Comparison of ENCODE assay signal across 21 cellular contexts in genomic region chr21:27329255-27329851, GRCh38.
A peak's percentile ranks its signal among the peaks of the same experiment; 100 is the strongest.
DNase-seq lines count a peak whose midpoint lies in the region; ATAC-seq, FAIRE-seq and TF ChIP-seq lines count a peak whose summit lies in the region.
"Had no signal": no experiment of that assay in that cellular context is flagged by ENCODE, and none has a peak within 500 bp of the region (broad histone marks: within the 10 kb centered on the region; RNA-seq: fewer than 3 reads in every experiment).

No MANE protein-coding gene starts in this region.

- intact Hi-C loops in MCF 10A (cut with micrococcal nuclease) = no loop called here
- intact Hi-C loops in mammary epithelial cell (cut with micrococcal nuclease) = no loop called here
- intact Hi-C loops in stomach (cut with DNase I; ENCODE audit: low total_unique reads) = no loop called here

- 86% methylated on average over 6 of the region's 6 CpGs for WGBS in mammary epithelial cell (ENCODE audit: low coverage, missing lambda C conversion rate)
- 28 to 33% (median 29%) methylated on average over 6 of the region's 6 CpGs for WGBS in stomach, 5 donors

- DNase-seq in MCF 10A (ENCODE audit: unreplicated experiment) (peak; percentile 1), mammary epithelial cell (no peak), bronchial epithelial cell (ENCODE audit: low read depth) (peak; percentile 1), hepatic stellate cell (ENCODE audit: low spot score) (peak; percentile 15), stomach (no peak), SIG-M5 (lab: John Stamatoyannopoulos, UW) (no peak), NCI-H2029 (lab: John Stamatoyannopoulos, UW) (no peak)
- DNase-seq: activated CD4-positive, alpha-beta T cell treated with anti-CD3 and anti-CD28 coated beads, Interleukin-2, amount 50 U/mL, for 48 hours; activated T-cell treated with anti-CD3 and anti-CD28 coated beads, Interleukin-2, amount 50 U/mL, for 4 hours; CD4-positive, CD25-positive, alpha-beta regulatory T cell; DND-41; endodermal cell; NCI-H1048; NCI-H69 had no signal

- H3K27ac Mint-ChIP-seq in MCF 10A (ENCODE audit: low read depth, unreplicated experiment) = no peak overlapping the region
- H3K27ac Mint-ChIP-seq: activated naive CD8-positive, alpha-beta T cell; CD4-positive, CD25-positive, alpha-beta regulatory T cell; endodermal cell; IgD-negative memory B cell; stimulated activated memory B cell treated with anti-CD40 and anti-IgM and Interleukin-4, amounts not matched to agents 10 μg/mL and 1 μg/mL and 100 μg/mL, for 72 hours; type B pancreatic cell had no signal

- no peak for FAIRE-seq in bronchial epithelial cell (lab: Jason Lieb, UNC)
- FAIRE-seq: RCC 7860 had no signal

- H4K20me1 ChIP-seq in mammary epithelial cell (ENCODE audit: insufficient read depth, low read length) = no peaks in the 10 kb centered on the region

- H3K27me3 Mint-ChIP-seq in MCF 10A (ENCODE audit: insufficient read depth, unreplicated experiment) = no peaks in the 10 kb centered on the region
- H3K27me3 Mint-ChIP-seq: activated naive CD8-positive, alpha-beta T cell; CD4-positive, CD25-positive, alpha-beta regulatory T cell; IgD-negative memory B cell; stimulated activated memory B cell treated with anti-CD40 and anti-IgM and Interleukin-4, amounts not matched to agents 10 μg/mL and 1 μg/mL and 100 μg/mL, for 72 hours; type B pancreatic cell had no signal

- no peak overlapping the region for H2AFZ ChIP-seq in mammary epithelial cell (ENCODE audit: low read depth, low read length)

- no peaks in the 10 kb centered on the region for H3K36me3 Mint-ChIP-seq in MCF 10A (ENCODE audit: insufficient read depth, unreplicated experiment)
- H3K36me3 Mint-ChIP-seq: activated naive CD8-positive, alpha-beta T cell; CD4-positive, CD25-positive, alpha-beta regulatory T cell; IgD-negative memory B cell; stimulated activated memory B cell treated with anti-CD40 and anti-IgM and Interleukin-4, amounts not matched to agents 10 μg/mL and 1 μg/mL and 100 μg/mL, for 72 hours; type B pancreatic cell had no signal

- CTCF ChIA-PET in MCF 10A (lab: Yijun Ruan, JAX) (no interaction called here), mammary epithelial cell (lab: Charles Lee; ENCODE audit: low non-redundant PET) (no interaction called here)

- POLR2A ChIA-PET in MCF 10A (lab: Yijun Ruan, JAX) = no interaction called here

- TF ChIP-seq CTCF in MCF 10A (IDR thresholded peaks at IDR 0.05; ENCODE audit: unreplicated experiment) = no peak
- no peak for TF ChIP-seq CTCF in mammary epithelial cell (conservative IDR thresholded peaks at IDR 0.05 in 1 of 2, IDR thresholded peaks at IDR 0.05 in 1 of 2; ENCODE audit: extremely low read depth in 1 of 2, insufficient read depth in 1 of 2, low read depth in 1 of 2, low read length in 2 of 2)
- TF ChIP-seq CTCF in bronchial epithelial cell (IDR thresholded peaks at IDR 0.05; ENCODE audit: insufficient read depth, low read length, severe bottlenecking) = no peak
- no peak for TF ChIP-seq CTCF in stomach (IDR thresholded peaks at IDR 0.05)

- H3K4me3 ChIP-seq in mammary epithelial cell (replicated peaks in 1 of 3; ENCODE audit: insufficient read depth in 1 of 3, low read depth in 2 of 3, low read length in 3 of 3) (no peak overlapping the region), bronchial epithelial cell (ENCODE audit: low read depth, low read length) (no peak overlapping the region), stomach (no peak overlapping the region)
- H3K4me3 ChIP-seq: skin epidermis had no signal

- H3K4me1 Mint-ChIP-seq in MCF 10A (ENCODE audit: insufficient read depth, unreplicated experiment) = no peaks in the 10 kb centered on the region
- H3K4me1 Mint-ChIP-seq: CD4-positive, CD25-positive, alpha-beta regulatory T cell; IgD-negative memory B cell; stimulated activated memory B cell treated with anti-CD40 and anti-IgM and Interleukin-4, amounts not matched to agents 10 μg/mL and 1 μg/mL and 100 μg/mL, for 72 hours had no signal

- H3K4me1 ChIP-seq in mammary epithelial cell (ENCODE audit: insufficient read depth, low read length) (no peaks in the 10 kb centered on the region), stomach (no peaks in the 10 kb centered on the region)

- H3K79me2 ChIP-seq in mammary epithelial cell (ENCODE audit: insufficient read depth, low read length) = no peaks in the 10 kb centered on the region

- H3K36me3 ChIP-seq in mammary epithelial cell (ENCODE audit: insufficient read depth, low read length) (no peaks in the 10 kb centered on the region), bronchial epithelial cell (ENCODE audit: control insufficient read depth, insufficient read depth, low read length) (no peaks in the 10 kb centered on the region), stomach (no peaks in the 10 kb centered on the region)

- no peaks in the 10 kb centered on the region for H3K9me3 Mint-ChIP-seq in MCF 10A (ENCODE audit: unreplicated experiment)
- H3K9me3 Mint-ChIP-seq: type B pancreatic cell had no signal

- TF ChIP-seq EP300 in stomach (IDR thresholded peaks at IDR 0.05) = no peak

- no peak overlapping the region for H3K4me2 ChIP-seq in mammary epithelial cell (ENCODE audit: insufficient read depth, low read depth, low read length)

- in situ Hi-C loops in mammary epithelial cell (cut with MboI; ENCODE audit: low sequenced_read_pairs in 2 of 2) = no loop called here

- ATAC-seq in GM18907 (IDR thresholded peaks at IDR 0.05; ENCODE audit: unreplicated experiment) = no peak
- ATAC-seq: activated T-cell treated with anti-CD3 and anti-CD28 coated beads, Interleukin-2, amount 50 U/mL, for 4 hours; stimulated activated memory B cell treated with anti-CD40 and anti-IgM and Interleukin-4, amounts not matched to agents 10 μg/mL and 1 μg/mL and 100 μg/mL, for 72 hours had no signal

- BruUV-seq in MCF 10A (replicated peaks; lab: Mats Ljungman, UMichigan) = no TSS peak
- no TSS peak for BruUV-seq in mammary epithelial cell (replicated peaks; lab: Mats Ljungman, UMichigan)

- H3K27me3 ChIP-seq in mammary epithelial cell (ENCODE audit: insufficient read depth, low read length) (no peaks in the 10 kb centered on the region), bronchial epithelial cell (ENCODE audit: control insufficient read depth, insufficient read depth, low read length) (no peaks in the 10 kb centered on the region), stomach (no peaks in the 10 kb centered on the region)

- TF ChIP-seq POLR2A in stomach (IDR thresholded peaks at IDR 0.05) = no peak

- H3K9me3 ChIP-seq in mammary epithelial cell (replicated peaks; ENCODE audit: insufficient read depth, low read length) (no peaks in the 10 kb centered on the region), stomach (peaks cover 0 to 2% (median 0%) of the 10 kb centered on the region in 4 donors)

- dilution Hi-C loops in mammary epithelial cell (cut with HindIII; ENCODE audit: low sequenced_read_pairs) = no loop called here

- no peak overlapping the region for H3K4me3 Mint-ChIP-seq in MCF 10A (ENCODE audit: unreplicated experiment)
- H3K4me3 Mint-ChIP-seq: activated naive CD8-positive, alpha-beta T cell; activated T-cell treated with anti-CD3 and anti-CD28 coated beads, Interleukin-2, amount 50 U/mL, for 4 hours; CD4-positive, CD25-positive, alpha-beta regulatory T cell; endodermal cell; IgD-negative memory B cell; stimulated activated memory B cell treated with anti-CD40 and anti-IgM and Interleukin-4, amounts not matched to agents 10 μg/mL and 1 μg/mL and 100 μg/mL, for 72 hours; type B pancreatic cell had no signal

- H3K9ac ChIP-seq in mammary epithelial cell (ENCODE audit: insufficient read depth, low read length) = no peak overlapping the region

- H3K27ac ChIP-seq in mammary epithelial cell (ENCODE audit: insufficient read depth, low read depth, low read length) = no peak overlapping the region
- peak overlapping the region in 4 of 5 donors; percentile 3 to 63 (median 34) for H3K27ac ChIP-seq in stomach
- H3K27ac ChIP-seq: skin epidermis had no signal

Comparison
In these comparisons a context has a peak if more than half of its experiments do, and no peak if none do; other contexts are left out.
1. DNase-seq: peak in MCF 10A (single experiment), bronchial epithelial cell (single experiment) and hepatic stellate cell (single experiment); none in mammary epithelial cell (single experiment), stomach (single experiment), SIG-M5 (single experiment) and NCI-H2029 (single experiment).